ENCODE assay signal across 10 cellular contexts in the genomic region with DNA sequence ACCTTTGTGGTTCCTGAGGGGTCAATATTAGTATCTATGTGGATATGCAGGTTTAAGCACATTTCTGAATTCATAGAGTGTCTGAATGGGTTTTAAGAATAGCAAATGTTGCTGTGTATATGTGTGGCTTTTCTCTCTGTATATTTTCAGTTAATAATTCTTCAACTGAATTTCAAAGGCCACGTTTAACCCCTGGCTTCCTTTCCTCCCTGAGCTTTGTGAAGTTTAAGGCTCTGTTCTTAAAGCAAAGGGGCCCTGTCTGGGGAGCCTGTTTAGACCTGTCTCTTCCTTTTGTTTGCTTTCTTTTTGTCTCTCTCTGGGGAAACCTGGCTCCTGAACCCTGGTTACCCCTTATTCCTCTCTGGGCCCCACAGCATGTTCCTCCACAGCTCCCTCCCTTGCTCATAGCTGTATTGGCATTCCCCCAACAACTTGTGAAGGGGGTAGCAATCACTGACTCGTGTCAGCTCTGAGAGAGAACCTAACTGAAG.
DNase-seq lines count a peak whose midpoint lies in the region; ATAC-seq, FAIRE-seq and TF ChIP-seq lines count a peak whose summit lies in the region.
"Had no signal": no experiment of that assay in that cellular context is flagged by ENCODE, and none has a peak within 500 bp of the region (broad histone marks: within the 10 kb centered on the region; RNA-seq: fewer than 3 reads in every experiment).

No MANE protein-coding gene starts in this region.

- H2AFZ ChIP-seq in ACC112 (ENCODE audit: low read length, unreplicated experiment) (peak overlapping the region; percentile 14), PC-9 (no peak overlapping the region)

- H3K36me3 Mint-ChIP-seq in CD14-positive monocyte = no peaks in the 10 kb centered on the region

- H3F3A ChIP-seq in PC-9 (ENCODE audit: insufficient read depth, low read depth) = no peaks in the 10 kb centered on the region

- H3K27ac ChIP-seq in ACC112 (ENCODE audit: low read depth, low read length) (peak overlapping the region; percentile 31; the same call in 1 of the 2 replicates), PC-9 (no peak overlapping the region)

- no peak overlapping the region for H3K27ac Mint-ChIP-seq in CD14-positive monocyte

- no TSS peak for BruUV-seq in PC-9 (replicated peaks; lab: Mats Ljungman, UMichigan)

- H3K36me3 ChIP-seq in ACC112 (ENCODE audit: insufficient read depth, low read length) (no peaks in the 10 kb centered on the region), PC-9 (ENCODE audit: low read depth) (no peaks in the 10 kb centered on the region)
- H3K36me3 ChIP-seq: BE2C had no signal

- intact Hi-C loops in CD14-positive monocyte (cut with micrococcal nuclease) = no loop called here
- intact Hi-C loops in PC-9 (cut with micrococcal nuclease; ENCODE audit: unreplicated experiment) = no loop called here

- ATAC-seq in GM21381 (IDR thresholded peaks at IDR 0.05; ENCODE audit: unreplicated experiment) = peak; percentile 74
- ATAC-seq in HG03354 (IDR thresholded peaks at IDR 0.05; ENCODE audit: poor library complexity, severe bottlenecking, unreplicated experiment) = peak; percentile 75
- ATAC-seq in esophagus mucosa = peak; percentile 35
- ATAC-seq: Right ventricle myocardium inferior had no signal

- DNase-seq in CD14-positive monocyte (ENCODE audit: low spot score) (no peak), RPMI8226 (no peak), PC-9 (no peak), HTR-8/SVneo (ENCODE audit: insufficient read length, low spot score) (no peak)
- DNase-seq: BE2C had no signal

- H3K4me1 ChIP-seq in ACC112 (ENCODE audit: control insufficient read depth, insufficient read depth, low read length, unreplicated experiment) = peaks cover 6% of the 10 kb centered on the region
- H3K4me1 ChIP-seq in PC-9 (replicated peaks; ENCODE audit: insufficient read depth) = no peaks in the 10 kb centered on the region
- H3K4me1 ChIP-seq: BE2C had no signal

- no peaks in the 10 kb centered on the region for H3K9me3 Mint-ChIP-seq in CD14-positive monocyte

- H3K27me3 Mint-ChIP-seq in CD14-positive monocyte (ENCODE audit: low read depth in 3 of 3) = peaks cover 0 to 8% (median 1%) of the 10 kb centered on the region in 3 donors

- FAIRE-seq in HTR-8/SVneo (lab: Jason Lieb, UNC) = no peak

- POLR2A ChIA-PET in PC-9 (lab: Charles Lee; ENCODE audit: unreplicated experiment) = no interaction called here

- H3K4me2 ChIP-seq in PC-9 = no peak overlapping the region

- no peaks in the 10 kb centered on the region for H3K79me2 ChIP-seq in ACC112 (ENCODE audit: control insufficient read depth, insufficient read depth, low read length, unreplicated experiment)
- no peaks in the 10 kb centered on the region for H3K79me2 ChIP-seq in PC-9 (ENCODE audit: low read depth)

- TF ChIP-seq CTCF in CD14-positive monocyte (IDR thresholded peaks at IDR 0.05) = no peak
- TF ChIP-seq CTCF in PC-9 (conservative IDR thresholded peaks at IDR 0.05) = no peak

- no peaks in the 10 kb centered on the region for H3K27me3 ChIP-seq in ACC112 (ENCODE audit: insufficient read depth, low read length)
- H3K27me3 ChIP-seq in PC-9 (ENCODE audit: insufficient read depth, low read depth) = no peaks in the 10 kb centered on the region
- H3K27me3 ChIP-seq: BE2C had no signal

- H3K4me3 Mint-ChIP-seq in CD14-positive monocyte = no peak overlapping the region

- 0 out of 2 replicates have a peak, but pooled peaks cover 3% of the 10 kb centered on the region for H3K9me3 ChIP-seq in PC-9 (ENCODE audit: insufficient read depth, low read depth)
- H3K9me3 ChIP-seq: BE2C had no signal

- CTCF ChIA-PET in PC-9 (lab: Charles Lee) = no interaction called here

- H3K4me1 Mint-ChIP-seq in CD14-positive monocyte = peaks cover 5% of the 10 kb centered on the region

- H3K4me3 ChIP-seq in ACC112 (ENCODE audit: low read depth, low read length) = no peak overlapping the region
- H3K4me3 ChIP-seq in PC-9 = no peak overlapping the region

- 0 out of 2 replicates have a peak, but pooled peaks cover 3% of the 10 kb centered on the region for H3K9me2 ChIP-seq in PC-9 (ENCODE audit: insufficient read depth)

- H4K20me1 ChIP-seq in PC-9 (ENCODE audit: insufficient read depth) = no peaks in the 10 kb centered on the region
